ENCODE assay signal across 8 cellular contexts in the genomic region with DNA sequence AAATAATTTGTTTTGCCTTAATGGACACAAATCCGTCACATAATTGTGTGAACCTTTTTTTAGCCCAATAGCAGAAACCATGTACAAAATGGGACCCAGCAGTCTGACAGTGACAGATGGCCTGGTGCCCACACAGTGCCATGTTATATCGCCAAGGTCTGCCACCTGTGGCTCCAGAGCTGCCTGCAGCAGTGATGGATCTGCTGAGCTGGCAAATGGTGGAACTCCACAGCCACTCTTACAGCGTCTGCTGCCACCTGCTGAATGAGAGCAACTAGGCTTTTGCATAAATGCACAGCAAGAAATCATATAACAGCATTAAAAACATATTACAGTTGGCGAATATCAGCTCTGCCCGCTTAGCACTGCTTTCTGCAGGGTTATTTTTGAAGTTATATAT. TPM values are rescaled to one million over a fixed set of nuclear protein-coding genes. Genes with fewer than 3 reads are reported as not detected.
A peak's percentile ranks its signal among the peaks of the same experiment; 100 is the strongest.
DNase-seq lines count a peak whose midpoint lies in the region; ATAC-seq lines count a peak whose summit lies in the region.

No MANE protein-coding gene starts in this region.

- peak; percentile 16 for DNase-seq in Caki2 (ENCODE audit: low read depth)
- peak; percentile 77 for DNase-seq in HPDE6-E6E7 (ENCODE audit: extremely low spot score)
- DNase-seq in RPMI7951 (ENCODE audit: low read depth), result peak; percentile 49
- DNase-seq in renal cortical epithelial cell (ENCODE audit: low read depth), result peak; percentile 66
- DNase-seq in activated T-cell treated with anti-CD3 and anti-CD28 coated beads for 4 hours, result no peak

- ATAC-seq in esophagus mucosa (peak; percentile 88), HG03460 (IDR thresholded peaks at IDR 0.05; ENCODE audit: unreplicated experiment) (no peak), HG02623 (IDR thresholded peaks at IDR 0.05; ENCODE audit: unreplicated experiment) (no peak)

- in situ Hi-C loops in Caki2 (cut with HindIII; ENCODE audit: low pct_unique_long_range_greater_than_20kb, low sequenced_read_pairs), result no loop called here

RNA-seq across cellular contexts. Expression of a gene that starts 59.4 kb away (rescaled TPM):
- total RNA-seq in Caki2 (2014; rRNA removed; shearing (Covaris generic); ENCODE audit: low replicate concordance), result 46.4 and 57.5 TPM in 2 replicates
- total RNA-seq in RPMI7951 (2014; rRNA removed; shearing (Covaris generic)), result 104 and 113 TPM in 2 replicates
- total RNA-seq in esophagus mucosa (52.3 TPM), renal cortical epithelial cell (72.3 and 105 TPM in 2 replicates)
